In the genomic region with DNA sequence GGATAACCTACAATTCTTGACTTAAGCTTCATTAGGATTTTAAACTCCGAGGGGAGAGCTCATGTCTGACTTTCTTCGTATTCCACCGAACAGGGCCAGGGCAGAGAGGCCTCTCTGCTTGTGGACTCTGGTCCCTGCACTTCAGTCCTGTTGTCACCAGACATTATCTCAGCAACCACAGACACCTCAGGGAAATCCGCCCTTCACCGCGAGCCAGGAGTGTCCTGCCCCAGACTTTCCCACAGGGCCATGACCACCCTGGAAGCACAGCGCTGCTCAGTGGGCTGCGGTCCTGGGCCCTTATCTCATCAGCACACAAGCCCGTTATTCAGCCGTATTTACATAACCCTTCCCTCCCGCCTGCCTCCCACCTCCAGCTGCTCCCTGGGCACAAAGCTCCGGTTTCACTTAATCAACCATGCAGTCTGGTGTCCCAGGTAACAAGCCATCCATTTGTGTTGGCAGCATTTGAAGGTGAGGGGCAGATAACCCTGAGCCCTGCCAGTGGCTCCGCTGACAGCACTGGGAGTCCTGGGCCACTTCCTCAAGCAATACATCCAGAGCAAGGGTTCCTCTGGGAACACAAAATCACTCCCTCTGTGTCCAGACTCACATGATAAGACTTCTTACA, we compare ENCODE assay signal across 2 cellular contexts.
TF ChIP-seq lines count a peak whose summit lies in the region.

No MANE protein-coding gene starts in this region.

TF ChIP-seq in GM23338, 12 proteins besides CTCF, POLR2A, EP300 and RAD21:
- no peak for TF ChIP-seq JUNB (IDR thresholded peaks at IDR 0.05; ENCODE audit: unreplicated experiment)
- no peak for TF ChIP-seq CREB1 (CRISPR knock-in tag; IDR thresholded peaks at IDR 0.05; ENCODE audit: low read depth)
- no peak for TF ChIP-seq EZH2phosphoT487 (IDR thresholded peaks at IDR 0.05; ENCODE audit: unreplicated experiment)
- TF ChIP-seq, protein P1, sequence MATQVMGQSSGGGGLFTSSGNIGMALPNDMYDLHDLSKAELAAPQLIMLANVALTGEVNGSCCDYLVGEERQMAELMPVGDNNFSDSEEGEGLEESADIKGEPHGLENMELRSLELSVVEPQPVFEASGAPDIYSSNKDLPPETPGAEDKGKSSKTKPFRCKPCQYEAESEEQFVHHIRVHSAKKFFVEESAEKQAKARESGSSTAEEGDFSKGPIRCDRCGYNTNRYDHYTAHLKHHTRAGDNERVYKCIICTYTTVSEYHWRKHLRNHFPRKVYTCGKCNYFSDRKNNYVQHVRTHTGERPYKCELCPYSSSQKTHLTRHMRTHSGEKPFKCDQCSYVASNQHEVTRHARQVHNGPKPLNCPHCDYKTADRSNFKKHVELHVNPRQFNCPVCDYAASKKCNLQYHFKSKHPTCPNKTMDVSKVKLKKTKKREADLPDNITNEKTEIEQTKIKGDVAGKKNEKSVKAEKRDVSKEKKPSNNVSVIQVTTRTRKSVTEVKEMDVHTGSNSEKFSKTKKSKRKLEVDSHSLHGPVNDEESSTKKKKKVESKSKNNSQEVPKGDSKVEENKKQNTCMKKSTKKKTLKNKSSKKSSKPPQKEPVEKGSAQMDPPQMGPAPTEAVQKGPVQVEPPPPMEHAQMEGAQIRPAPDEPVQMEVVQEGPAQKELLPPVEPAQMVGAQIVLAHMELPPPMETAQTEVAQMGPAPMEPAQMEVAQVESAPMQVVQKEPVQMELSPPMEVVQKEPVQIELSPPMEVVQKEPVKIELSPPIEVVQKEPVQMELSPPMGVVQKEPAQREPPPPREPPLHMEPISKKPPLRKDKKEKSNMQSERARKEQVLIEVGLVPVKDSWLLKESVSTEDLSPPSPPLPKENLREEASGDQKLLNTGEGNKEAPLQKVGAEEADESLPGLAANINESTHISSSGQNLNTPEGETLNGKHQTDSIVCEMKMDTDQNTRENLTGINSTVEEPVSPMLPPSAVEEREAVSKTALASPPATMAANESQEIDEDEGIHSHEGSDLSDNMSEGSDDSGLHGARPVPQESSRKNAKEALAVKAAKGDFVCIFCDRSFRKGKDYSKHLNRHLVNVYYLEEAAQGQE (IDR thresholded peaks at IDR 0.05; ENCODE audit: unreplicated experiment) = no peak
- TF ChIP-seq NANOG (IDR thresholded peaks at IDR 0.05; ENCODE audit: borderline replicate concordance) = no peak
- TF ChIP-seq STAT1 (IDR thresholded peaks at IDR 0.05; ENCODE audit: unreplicated experiment) = no peak
- TF ChIP-seq ZNF114 (CRISPR knock-in tag; IDR thresholded peaks at IDR 0.05) = no peak
- TF ChIP-seq, protein P2, sequence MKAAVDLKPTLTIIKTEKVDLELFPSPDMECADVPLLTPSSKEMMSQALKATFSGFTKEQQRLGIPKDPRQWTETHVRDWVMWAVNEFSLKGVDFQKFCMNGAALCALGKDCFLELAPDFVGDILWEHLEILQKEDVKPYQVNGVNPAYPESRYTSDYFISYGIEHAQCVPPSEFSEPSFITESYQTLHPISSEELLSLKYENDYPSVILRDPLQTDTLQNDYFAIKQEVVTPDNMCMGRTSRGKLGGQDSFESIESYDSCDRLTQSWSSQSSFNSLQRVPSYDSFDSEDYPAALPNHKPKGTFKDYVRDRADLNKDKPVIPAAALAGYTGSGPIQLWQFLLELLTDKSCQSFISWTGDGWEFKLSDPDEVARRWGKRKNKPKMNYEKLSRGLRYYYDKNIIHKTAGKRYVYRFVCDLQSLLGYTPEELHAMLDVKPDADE (IDR thresholded peaks at IDR 0.05) = no peak

TF ChIP-seq in WTC11, 78 proteins besides CTCF, POLR2A, EP300 and RAD21:
- TF ChIP-seq PRRX2 (CRISPR knock-in tag; IDR thresholded peaks at IDR 0.05) (no peak), NR2C2 (CRISPR knock-in tag; IDR thresholded peaks at IDR 0.05) (no peak), TCF7 (CRISPR knock-in tag; IDR thresholded peaks at IDR 0.05; ENCODE audit: low read depth) (no peak), GTF2I (CRISPR knock-in tag; conservative IDR thresholded peaks at IDR 0.05) (no peak), ELF4 (CRISPR knock-in tag; IDR thresholded peaks at IDR 0.05; ENCODE audit: low read depth) (no peak), TP53 (CRISPR knock-in tag; IDR thresholded peaks at IDR 0.05) (no peak)
- TF ChIP-seq, protein P3, sequence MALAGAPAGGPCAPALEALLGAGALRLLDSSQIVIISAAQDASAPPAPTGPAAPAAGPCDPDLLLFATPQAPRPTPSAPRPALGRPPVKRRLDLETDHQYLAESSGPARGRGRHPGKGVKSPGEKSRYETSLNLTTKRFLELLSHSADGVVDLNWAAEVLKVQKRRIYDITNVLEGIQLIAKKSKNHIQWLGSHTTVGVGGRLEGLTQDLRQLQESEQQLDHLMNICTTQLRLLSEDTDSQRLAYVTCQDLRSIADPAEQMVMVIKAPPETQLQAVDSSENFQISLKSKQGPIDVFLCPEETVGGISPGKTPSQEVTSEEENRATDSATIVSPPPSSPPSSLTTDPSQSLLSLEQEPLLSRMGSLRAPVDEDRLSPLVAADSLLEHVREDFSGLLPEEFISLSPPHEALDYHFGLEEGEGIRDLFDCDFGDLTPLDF (CRISPR knock-in tag; IDR thresholded peaks at IDR 0.05) = no peak
- TF ChIP-seq, protein P4, sequence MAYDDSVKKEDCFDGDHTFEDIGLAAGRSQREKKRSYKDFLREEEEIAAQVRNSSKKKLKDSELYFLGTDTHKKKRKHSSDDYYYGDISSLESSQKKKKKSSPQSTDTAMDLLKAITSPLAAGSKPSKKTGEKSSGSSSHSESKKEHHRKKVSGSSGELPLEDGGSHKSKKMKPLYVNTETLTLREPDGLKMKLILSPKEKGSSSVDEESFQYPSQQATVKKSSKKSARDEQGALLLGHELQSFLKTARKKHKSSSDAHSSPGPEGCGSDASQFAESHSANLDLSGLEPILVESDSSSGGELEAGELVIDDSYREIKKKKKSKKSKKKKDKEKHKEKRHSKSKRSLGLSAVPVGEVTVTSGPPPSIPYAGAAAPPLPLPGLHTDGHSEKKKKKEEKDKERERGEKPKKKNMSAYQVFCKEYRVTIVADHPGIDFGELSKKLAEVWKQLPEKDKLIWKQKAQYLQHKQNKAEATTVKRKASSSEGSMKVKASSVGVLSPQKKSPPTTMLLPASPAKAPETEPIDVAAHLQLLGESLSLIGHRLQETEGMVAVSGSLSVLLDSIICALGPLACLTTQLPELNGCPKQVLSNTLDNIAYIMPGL (CRISPR knock-in tag; IDR thresholded peaks at IDR 0.05) = no peak
- TF ChIP-seq, protein P5, sequence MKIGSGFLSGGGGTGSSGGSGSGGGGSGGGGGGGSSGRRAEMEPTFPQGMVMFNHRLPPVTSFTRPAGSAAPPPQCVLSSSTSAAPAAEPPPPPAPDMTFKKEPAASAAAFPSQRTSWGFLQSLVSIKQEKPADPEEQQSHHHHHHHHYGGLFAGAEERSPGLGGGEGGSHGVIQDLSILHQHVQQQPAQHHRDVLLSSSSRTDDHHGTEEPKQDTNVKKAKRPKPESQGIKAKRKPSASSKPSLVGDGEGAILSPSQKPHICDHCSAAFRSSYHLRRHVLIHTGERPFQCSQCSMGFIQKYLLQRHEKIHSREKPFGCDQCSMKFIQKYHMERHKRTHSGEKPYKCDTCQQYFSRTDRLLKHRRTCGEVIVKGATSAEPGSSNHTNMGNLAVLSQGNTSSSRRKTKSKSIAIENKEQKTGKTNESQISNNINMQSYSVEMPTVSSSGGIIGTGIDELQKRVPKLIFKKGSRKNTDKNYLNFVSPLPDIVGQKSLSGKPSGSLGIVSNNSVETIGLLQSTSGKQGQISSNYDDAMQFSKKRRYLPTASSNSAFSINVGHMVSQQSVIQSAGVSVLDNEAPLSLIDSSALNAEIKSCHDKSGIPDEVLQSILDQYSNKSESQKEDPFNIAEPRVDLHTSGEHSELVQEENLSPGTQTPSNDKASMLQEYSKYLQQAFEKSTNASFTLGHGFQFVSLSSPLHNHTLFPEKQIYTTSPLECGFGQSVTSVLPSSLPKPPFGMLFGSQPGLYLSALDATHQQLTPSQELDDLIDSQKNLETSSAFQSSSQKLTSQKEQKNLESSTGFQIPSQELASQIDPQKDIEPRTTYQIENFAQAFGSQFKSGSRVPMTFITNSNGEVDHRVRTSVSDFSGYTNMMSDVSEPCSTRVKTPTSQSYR (CRISPR knock-in tag; IDR thresholded peaks at IDR 0.05) = no peak
- TF ChIP-seq, protein P6, sequence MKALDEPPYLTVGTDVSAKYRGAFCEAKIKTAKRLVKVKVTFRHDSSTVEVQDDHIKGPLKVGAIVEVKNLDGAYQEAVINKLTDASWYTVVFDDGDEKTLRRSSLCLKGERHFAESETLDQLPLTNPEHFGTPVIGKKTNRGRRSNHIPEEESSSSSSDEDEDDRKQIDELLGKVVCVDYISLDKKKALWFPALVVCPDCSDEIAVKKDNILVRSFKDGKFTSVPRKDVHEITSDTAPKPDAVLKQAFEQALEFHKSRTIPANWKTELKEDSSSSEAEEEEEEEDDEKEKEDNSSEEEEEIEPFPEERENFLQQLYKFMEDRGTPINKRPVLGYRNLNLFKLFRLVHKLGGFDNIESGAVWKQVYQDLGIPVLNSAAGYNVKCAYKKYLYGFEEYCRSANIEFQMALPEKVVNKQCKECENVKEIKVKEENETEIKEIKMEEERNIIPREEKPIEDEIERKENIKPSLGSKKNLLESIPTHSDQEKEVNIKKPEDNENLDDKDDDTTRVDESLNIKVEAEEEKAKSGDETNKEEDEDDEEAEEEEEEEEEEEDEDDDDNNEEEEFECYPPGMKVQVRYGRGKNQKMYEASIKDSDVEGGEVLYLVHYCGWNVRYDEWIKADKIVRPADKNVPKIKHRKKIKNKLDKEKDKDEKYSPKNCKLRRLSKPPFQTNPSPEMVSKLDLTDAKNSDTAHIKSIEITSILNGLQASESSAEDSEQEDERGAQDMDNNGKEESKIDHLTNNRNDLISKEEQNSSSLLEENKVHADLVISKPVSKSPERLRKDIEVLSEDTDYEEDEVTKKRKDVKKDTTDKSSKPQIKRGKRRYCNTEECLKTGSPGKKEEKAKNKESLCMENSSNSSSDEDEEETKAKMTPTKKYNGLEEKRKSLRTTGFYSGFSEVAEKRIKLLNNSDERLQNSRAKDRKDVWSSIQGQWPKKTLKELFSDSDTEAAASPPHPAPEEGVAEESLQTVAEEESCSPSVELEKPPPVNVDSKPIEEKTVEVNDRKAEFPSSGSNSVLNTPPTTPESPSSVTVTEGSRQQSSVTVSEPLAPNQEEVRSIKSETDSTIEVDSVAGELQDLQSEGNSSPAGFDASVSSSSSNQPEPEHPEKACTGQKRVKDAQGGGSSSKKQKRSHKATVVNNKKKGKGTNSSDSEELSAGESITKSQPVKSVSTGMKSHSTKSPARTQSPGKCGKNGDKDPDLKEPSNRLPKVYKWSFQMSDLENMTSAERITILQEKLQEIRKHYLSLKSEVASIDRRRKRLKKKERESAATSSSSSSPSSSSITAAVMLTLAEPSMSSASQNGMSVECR (CRISPR knock-in tag; IDR thresholded peaks at IDR 0.05; ENCODE audit: borderline replicate concordance) = no peak
- TF ChIP-seq, protein P7, sequence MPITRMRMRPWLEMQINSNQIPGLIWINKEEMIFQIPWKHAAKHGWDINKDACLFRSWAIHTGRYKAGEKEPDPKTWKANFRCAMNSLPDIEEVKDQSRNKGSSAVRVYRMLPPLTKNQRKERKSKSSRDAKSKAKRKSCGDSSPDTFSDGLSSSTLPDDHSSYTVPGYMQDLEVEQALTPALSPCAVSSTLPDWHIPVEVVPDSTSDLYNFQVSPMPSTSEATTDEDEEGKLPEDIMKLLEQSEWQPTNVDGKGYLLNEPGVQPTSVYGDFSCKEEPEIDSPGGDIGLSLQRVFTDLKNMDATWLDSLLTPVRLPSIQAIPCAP (CRISPR knock-in tag; IDR thresholded peaks at IDR 0.05) = no peak
